Comparison of ENCODE assay signal across 10 cellular contexts in genomic region chr14:81474156-81474492, GRCh38. TPM values are rescaled to one million over a fixed set of nuclear protein-coding genes. Genes with fewer than 3 reads are reported as not detected.
DNase-seq lines count a peak whose midpoint lies in the region; ATAC-seq and FAIRE-seq lines count a peak whose summit lies in the region.
"Had no signal": no experiment of that assay in that cellular context is flagged by ENCODE, and none has a peak within 500 bp of the region (broad histone marks: within the 10 kb centered on the region; RNA-seq: fewer than 3 reads in every experiment).

No MANE protein-coding gene starts in this region.

- FAIRE-seq in frontal cortex (lab: Jason Lieb, UNC), result no peak

- no peaks in the 10 kb centered on the region for H3K9me3 Mint-ChIP-seq in immature natural killer cell
- H3K9me3 Mint-ChIP-seq: neural crest cell had no signal

- H3K4me3 Mint-ChIP-seq in immature natural killer cell, result peak overlapping the region; percentile 75 to 89 (median 86)
- H3K4me3 Mint-ChIP-seq: neural crest cell had no signal

- H3K36me3 Mint-ChIP-seq in immature natural killer cell, result peaks cover 0 to 23% (median 16%) of the 10 kb centered on the region in 3 donors

- peak overlapping the region; percentile 90 to 97 (median 94) for H3K27ac Mint-ChIP-seq in immature natural killer cell

- peaks cover 28 to 43% of the 10 kb centered on the region in 2 donors for H3K4me1 Mint-ChIP-seq in immature natural killer cell
- H3K4me1 Mint-ChIP-seq: neural crest cell had no signal

- DNase-seq in immature natural killer cell (peak; percentile 29 to 43 (median 38)), nucleus accumbens (lab: John Stamatoyannopoulos, UW) (no peak), COLO668 (lab: John Stamatoyannopoulos, UW; ENCODE audit: unreplicated experiment) (no peak), frontal cortex (ENCODE audit: low spot score in 2 of 2) (no peak)
- DNase-seq: NCI-H2029 had no signal

- ATAC-seq in GM18502 (IDR thresholded peaks at IDR 0.05; ENCODE audit: poor library complexity, unreplicated experiment), result peak; percentile 68
- peak; percentile 57 for ATAC-seq in GM21515 (IDR thresholded peaks at IDR 0.05; ENCODE audit: unreplicated experiment)
- peak; percentile 48 for ATAC-seq in HG03442 (IDR thresholded peaks at IDR 0.05; ENCODE audit: unreplicated experiment)
- ATAC-seq in esophagus mucosa, result no peak

- peaks cover 0 to 1% (median 0%) of the 10 kb centered on the region in 3 donors for H3K27me3 Mint-ChIP-seq in immature natural killer cell (ENCODE audit: low read depth in 3 of 3)

RNA-seq across cellular contexts. Expression of gene SEL1L, which starts 59.5 kb away (rescaled TPM):
- polyA plus RNA-seq in immature natural killer cell, result 10 to 100 TPM; 29.3 to 41.7 (median 31.0) TPM
- total RNA-seq in frontal cortex (64.0 TPM), esophagus mucosa (33.0 TPM)

Comparison
In these comparisons a context has a peak if more than half of its experiments do, and no peak if none do; other contexts are left out.
1. DNase-seq: peak in immature natural killer cell (3 of 3); none in nucleus accumbens (0 of 56), COLO668 (single experiment) and frontal cortex (0 of 2).